Comparison of ENCODE assay signal across 20 cellular contexts in genomic region chr2:239719791-239720410, GRCh38.
"Had no signal": no experiment of that assay in that cellular context is flagged by ENCODE, and none has a peak within 500 bp of the region (broad histone marks: within the 10 kb centered on the region; RNA-seq: fewer than 3 reads in every experiment).

No MANE protein-coding gene starts in this region.

- ATAC-seq: activated CD4-positive, alpha-beta T cell treated with anti-CD3 and anti-CD28 coated beads for 36 hours; body of pancreas; foreskin keratinocyte; left colon; psoas muscle; right cardiac atrium; WTC11 had no signal

- H3K36me3 ChIP-seq: tibial artery, vagina had no signal

- H3K4me3 ChIP-seq: body of pancreas, dorsolateral prefrontal cortex, lung, psoas muscle, SK-N-MC, tibial artery, vagina had no signal

- H3K9me3 ChIP-seq: body of pancreas, psoas muscle, tibial artery, vagina had no signal

- H3K27me3 ChIP-seq: body of pancreas, dorsolateral prefrontal cortex, foreskin keratinocyte, tibial artery, vagina had no signal

- H3K4me1 ChIP-seq: body of pancreas, foreskin keratinocyte, psoas muscle, tibial artery had no signal

- H3K27ac ChIP-seq: body of pancreas, dorsolateral prefrontal cortex, foreskin keratinocyte, psoas muscle, SK-N-MC, tibial artery, vagina had no signal

- DNase-seq: activated CD4-positive, alpha-beta T cell treated with anti-CD3 and anti-CD28 coated beads for 36 hours; activated CD4-positive, alpha-beta T cell treated with anti-CD3 and anti-CD28 coated beads, Interleukin-2, amount 50 U/mL, for 48 hours; amygdala; body of pancreas; caudate nucleus; foreskin keratinocyte; hippocampal formation; left colon; nephron progenitor cell; right cardiac atrium; stimulated activated CD4-positive, alpha-beta T cell treated with anti-CD3 and anti-CD28 coated beads, Interleukin-12 subunit alpha, Interleukin-12 subunit beta, amount 100 ng/mL, for 4 hours; stimulated activated CD4-positive, alpha-beta T cell treated with anti-CD3 and anti-CD28 coated beads, Interleukin-1b, Interleukin-23, amount 100 ng/mL, for 48 hours; stimulated activated naive CD4-positive, alpha-beta T cell treated with Interleukin-2 at 50 U/mL for 16 hours had no signal
